Comparison of ENCODE assay signal across 13 cellular contexts in genomic region chr1:97489834-97490233, GRCh38.
DNase-seq lines count a peak whose midpoint lies in the region; ATAC-seq and TF ChIP-seq lines count a peak whose summit lies in the region.
"Had no signal": no experiment of that assay in that cellular context is flagged by ENCODE, and none has a peak within 500 bp of the region (broad histone marks: within the 10 kb centered on the region; RNA-seq: fewer than 3 reads in every experiment).

No MANE protein-coding gene starts in this region.

- H3K27me3 Mint-ChIP-seq in H9 (ENCODE audit: low read depth) = no peaks in the 10 kb centered on the region
- H3K27me3 Mint-ChIP-seq: activated CD4-positive, alpha-beta memory T cell treated with anti-CD3 and anti-CD28 coated beads for 36 hours; activated naive CD8-positive, alpha-beta T cell treated with anti-CD3 and anti-CD28 coated beads, Interleukin-2, amount 10 ng/mL, durations not matched to agents 7 days and 5 days had no signal

- no peak overlapping the region for H3K4ac ChIP-seq in H9 (ENCODE audit: low read depth, low read length)

- no peak overlapping the region for H3K4me3 ChIP-seq in brain microvascular endothelial cell (ENCODE audit: low read depth, low read length)
- no peak overlapping the region for H3K4me3 ChIP-seq in neural cell (ENCODE audit: low read length)

- H3K27ac ChIP-seq in brain microvascular endothelial cell (no peak overlapping the region), neural cell (ENCODE audit: low read length) (no peak overlapping the region), H9 (ENCODE audit: insufficient read length, low read depth, low read length) (no peak overlapping the region)

- H3K4me1 Mint-ChIP-seq in H9 = no peaks in the 10 kb centered on the region
- H3K4me1 Mint-ChIP-seq: activated naive CD8-positive, alpha-beta T cell treated with anti-CD3 and anti-CD28 coated beads, Interleukin-2, amount 10 ng/mL, durations not matched to agents 7 days and 5 days had no signal

- no peaks in the 10 kb centered on the region for H3K4me1 ChIP-seq in H9 (ENCODE audit: insufficient read depth, low read length)

- H2BK120ac ChIP-seq in H9 (ENCODE audit: low read depth, low read length, poor library complexity, severe bottlenecking) = no peak overlapping the region

- no peaks in the 10 kb centered on the region for H3F3A ChIP-seq in neural cell (ENCODE audit: insufficient read depth, low read length, poor library complexity, severe bottlenecking)

- H3K79me1 ChIP-seq in H9 (ENCODE audit: insufficient read depth, low read depth, low read length, poor library complexity, severe bottlenecking) = no peaks in the 10 kb centered on the region

- no peak overlapping the region for H3K4me3 Mint-ChIP-seq in H9
- H3K4me3 Mint-ChIP-seq: activated CD4-positive, alpha-beta memory T cell treated with anti-CD3 and anti-CD28 coated beads for 36 hours; activated naive CD8-positive, alpha-beta T cell treated with anti-CD3 and anti-CD28 coated beads, Interleukin-2, amount 10 ng/mL, durations not matched to agents 7 days and 5 days had no signal

- no peaks in the 10 kb centered on the region for H3K9me2 ChIP-seq in neural cell (ENCODE audit: insufficient read depth, low read length)

- peak; percentile 45 for TF ChIP-seq EP300 in neural cell (conservative IDR thresholded peaks at IDR 0.05; ENCODE audit: poor library complexity, severe bottlenecking)

- H3K27ac Mint-ChIP-seq in H9 = no peak overlapping the region
- H3K27ac Mint-ChIP-seq: activated CD4-positive, alpha-beta memory T cell treated with anti-CD3 and anti-CD28 coated beads for 36 hours; activated naive CD8-positive, alpha-beta T cell treated with anti-CD3 and anti-CD28 coated beads, Interleukin-2, amount 10 ng/mL, durations not matched to agents 7 days and 5 days had no signal

- TF ChIP-seq CTCF in brain microvascular endothelial cell (IDR thresholded peaks at IDR 0.05; ENCODE audit: low read depth, low read length, missing control alignments) (no peak), neural cell (IDR thresholded peaks at IDR 0.05; ENCODE audit: poor library complexity, severe bottlenecking) (no peak), H9 (conservative IDR thresholded peaks at IDR 0.05) (no peak)

- DNase-seq in brain microvascular endothelial cell = peak; percentile 0
- no peak for DNase-seq in H9
- no peak for DNase-seq in NCI-H345 treated with DMSO at 0.1 percent for 48 hours (lab: John Stamatoyannopoulos, UW; ENCODE audit: unreplicated experiment)
- DNase-seq in middle frontal gyrus (ENCODE audit: extremely low spot score, low spot score) = no peak
- DNase-seq: activated CD4-positive, alpha-beta memory T cell treated with anti-CD3 and anti-CD28 coated beads for 36 hours; activated naive CD8-positive, alpha-beta T cell treated with anti-CD3 and anti-CD28 coated beads, Interleukin-2, amount 10 ng/mL, durations not matched to agents 7 days and 5 days; left colon; NCI-H2227 treated with DMSO at 0.1 percent for 48 hours; stimulated activated CD4-positive, alpha-beta T cell treated with anti-CD3 and anti-CD28 coated beads, Interleukin-1b, Interleukin-23, amount 100 ng/mL, for 48 hours had no signal

- no peaks in the 10 kb centered on the region for H3K23me2 ChIP-seq in H9 (ENCODE audit: insufficient read length, low read depth, low read length, poor library complexity, severe bottlenecking)

- no peak overlapping the region for H4K8ac ChIP-seq in H9 (replicated peaks; ENCODE audit: insufficient read length, low read depth, low read length)

- no peak overlapping the region for H3T11ph ChIP-seq in H9 (ENCODE audit: low read length)

- H2AK5ac ChIP-seq in H9 (ENCODE audit: insufficient read length, low read length) = no peak overlapping the region

- H2BK20ac ChIP-seq in H9 (ENCODE audit: low read depth, low read length, poor library complexity, severe bottlenecking) = no peak overlapping the region

- H3K36me3 ChIP-seq in brain microvascular endothelial cell (replicated peaks) = no peaks in the 10 kb centered on the region
- no peaks in the 10 kb centered on the region for H3K36me3 ChIP-seq in neural cell (ENCODE audit: insufficient read depth, low read length)

- no peak overlapping the region for H4K5ac ChIP-seq in H9 (ENCODE audit: insufficient read length, low read depth, low read length)

- H3K27me3 ChIP-seq in brain microvascular endothelial cell (replicated peaks) = no peaks in the 10 kb centered on the region
- H3K27me3 ChIP-seq in neural cell (ENCODE audit: insufficient read depth, low read depth, low read length) = no peaks in the 10 kb centered on the region
- no peaks in the 10 kb centered on the region for H3K27me3 ChIP-seq in H9 (ENCODE audit: insufficient read depth, low read length)

- no CpG with 5 or more reads among the region's 2 CpGs for WGBS in H9 (ENCODE audit: extremely low coverage, insufficient read length, low lambda C conversion rate)

- H3K14ac ChIP-seq in H9 (ENCODE audit: insufficient read depth, low read length) = no peak overlapping the region

- no peak overlapping the region for H3K56ac ChIP-seq in H9 (ENCODE audit: insufficient read length, low read depth, low read length)

- no peak overlapping the region for H2BK15ac ChIP-seq in H9 (ENCODE audit: low read depth, low read length)

- in situ Hi-C loops in brain microvascular endothelial cell (cut with HindIII; ENCODE audit: low pct_ligation_motif_present, low sequenced_read_pairs) = no loop called here

- H3K9ac ChIP-seq in neural cell (ENCODE audit: low read length) = no peak overlapping the region
- no peak overlapping the region for H3K9ac ChIP-seq in H9 (ENCODE audit: extremely low read depth, insufficient read length, low read length)

- H3K9me3 Mint-ChIP-seq in H9 = no peaks in the 10 kb centered on the region; a peak in 1 of 5 replicates
- H3K9me3 Mint-ChIP-seq: activated CD4-positive, alpha-beta memory T cell treated with anti-CD3 and anti-CD28 coated beads for 36 hours; activated naive CD8-positive, alpha-beta T cell treated with anti-CD3 and anti-CD28 coated beads, Interleukin-2, amount 10 ng/mL, durations not matched to agents 7 days and 5 days had no signal

- ATAC-seq in GM19395 (IDR thresholded peaks at IDR 0.05; ENCODE audit: unreplicated experiment) (peak; percentile 81), HG03460 (IDR thresholded peaks at IDR 0.05; ENCODE audit: unreplicated experiment) (peak; percentile 69), GM18498 (IDR thresholded peaks at IDR 0.05; ENCODE audit: unreplicated experiment) (no peak)
- ATAC-seq: left colon had no signal

- H2BK5ac ChIP-seq in H9 (ENCODE audit: insufficient read length, low read length) = no peak overlapping the region

- H3K79me2 ChIP-seq in neural cell (replicated peaks; ENCODE audit: insufficient read depth, low read length) = no peaks in the 10 kb centered on the region
- no peaks in the 10 kb centered on the region for H3K79me2 ChIP-seq in H9 (ENCODE audit: insufficient read depth, low read length)

- no peaks in the 10 kb centered on the region for H3K36me3 Mint-ChIP-seq in H9 (ENCODE audit: insufficient read depth in 1 of 3, low read depth in 3 of 3)
- H3K36me3 Mint-ChIP-seq: activated naive CD8-positive, alpha-beta T cell treated with anti-CD3 and anti-CD28 coated beads, Interleukin-2, amount 10 ng/mL, durations not matched to agents 7 days and 5 days had no signal

- H2AFZ ChIP-seq in neural cell (ENCODE audit: low read depth, low read length) = no peak overlapping the region
- H2AFZ ChIP-seq in H9 (ENCODE audit: low read length) = no peak overlapping the region

- no peak overlapping the region for H3K4me2 ChIP-seq in neural cell (ENCODE audit: low read length)
- no peak overlapping the region for H3K4me2 ChIP-seq in H9 (ENCODE audit: insufficient read depth, insufficient read length, low read length)

- H3K18ac ChIP-seq in H9 (ENCODE audit: insufficient read length, low read depth, low read length) = no peak overlapping the region

- H4K20me1 ChIP-seq in neural cell (ENCODE audit: insufficient read depth) (no peaks in the 10 kb centered on the region), H9 (ENCODE audit: control insufficient read depth, insufficient read depth, insufficient read length) (no peaks in the 10 kb centered on the region)

- H3K9me3 ChIP-seq in neural cell (ENCODE audit: low read length) (no peaks in the 10 kb centered on the region), H9 (ENCODE audit: control insufficient read depth, low read depth, low read length) (no peaks in the 10 kb centered on the region)

- TF ChIP-seq RAD21 in neural cell (conservative IDR thresholded peaks at IDR 0.05) = no peak

- no peak overlapping the region for H3K23ac ChIP-seq in H9 (ENCODE audit: insufficient read length, low read depth, low read length)

- no peak overlapping the region for H2BK12ac ChIP-seq in H9 (ENCODE audit: insufficient read length, low read depth, low read length)

- no peak overlapping the region for H4K91ac ChIP-seq in H9 (ENCODE audit: insufficient read length, low read depth, low read length)

TF ChIP-seq in neural cell, 6 proteins besides CTCF, POLR2A, EP300 and RAD21 (continues in another document):
- TF ChIP-seq EZH2 (IDR thresholded peaks at IDR 0.05; ENCODE audit: borderline replicate concordance, insufficient read depth, low read length, poor library complexity, severe bottlenecking) = no peak
- TF ChIP-seq MXI1 (conservative IDR thresholded peaks at IDR 0.05; ENCODE audit: poor library complexity, severe bottlenecking) = no peak
- no peak for TF ChIP-seq POLR2AphosphoS5 (IDR thresholded peaks at IDR 0.05)
- no peak for TF ChIP-seq TAF1 (IDR thresholded peaks at IDR 0.05; ENCODE audit: low read depth)
- TF ChIP-seq SMC3 (conservative IDR thresholded peaks at IDR 0.05; ENCODE audit: poor library complexity) = no peak
